In the genomic region with DNA sequence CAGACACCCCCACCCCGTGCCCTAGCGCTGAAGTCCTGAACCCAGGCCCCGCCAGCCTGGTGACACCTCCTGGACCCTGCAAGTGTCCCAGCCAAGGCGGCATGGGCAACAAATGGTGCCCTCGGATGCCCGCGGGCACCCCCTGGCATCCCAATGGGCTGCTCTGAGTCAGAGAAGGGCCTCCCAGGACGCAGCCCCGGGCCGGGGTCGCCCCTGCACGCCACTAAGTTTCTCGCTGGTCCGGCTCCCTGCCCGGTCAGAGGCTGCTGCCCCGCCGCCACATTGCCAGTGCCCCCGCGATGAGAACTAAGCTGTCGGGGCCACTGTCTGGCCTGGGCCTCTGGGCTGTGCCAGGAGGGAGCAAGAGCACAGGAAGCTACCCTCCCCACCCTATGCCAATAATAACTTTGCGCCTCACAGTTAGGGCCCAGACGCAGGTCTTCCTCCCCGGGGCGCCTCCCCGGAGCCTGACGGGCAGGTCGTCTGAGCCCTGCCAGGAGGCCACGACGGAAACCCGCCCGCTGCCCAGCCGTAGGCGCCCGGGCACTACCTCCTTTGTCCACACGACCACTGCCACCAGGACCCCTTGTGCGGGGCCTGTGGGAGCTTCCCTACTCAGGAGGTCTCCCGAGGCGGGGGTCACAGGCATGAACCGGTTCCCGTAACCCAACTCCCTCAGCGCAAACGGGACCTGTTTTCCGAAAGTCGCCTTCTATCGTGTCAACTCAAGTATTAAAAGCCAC, we compare ENCODE assay signal across 8 cellular contexts. TPM values are rescaled to one million over a fixed set of nuclear protein-coding genes. Genes with fewer than 3 reads are reported as not detected.
A peak's percentile ranks its signal among the peaks of the same experiment; 100 is the strongest.
DNase-seq lines count a peak whose midpoint lies in the region; ATAC-seq and TF ChIP-seq lines count a peak whose summit lies in the region.

No MANE protein-coding gene starts in this region.

- H3K36me3 ChIP-seq in A673 (ENCODE audit: insufficient read depth, low read length, poor library complexity, severe bottlenecking) (no peaks in the 10 kb centered on the region), HCT116 (ENCODE audit: control insufficient read depth in 1 of 2, insufficient read depth in 2 of 2, low read length in 2 of 2) (no peaks in the 10 kb centered on the region)

- TF ChIP-seq POLR2A in HCT116 (IDR thresholded peaks at IDR 0.05; ENCODE audit: borderline replicate concordance, extremely low read depth, insufficient read depth, insufficient read length), result no peak

- no peak for TF ChIP-seq RAD21 in HCT116 (IDR thresholded peaks at IDR 0.05; ENCODE audit: low read depth)

- H3K9ac ChIP-seq in HCT116 (ENCODE audit: low read length), result peak overlapping the region; percentile 89

- H3K79me2 ChIP-seq in HCT116 (ENCODE audit: insufficient read depth, low read length), result peaks cover 55% of the 10 kb centered on the region

- H3K4me3 ChIP-seq in A673 (ENCODE audit: low read depth, low read length, poor library complexity, severe bottlenecking) (peak overlapping the region; percentile 58), HCT116 (replicated peaks in 1 of 2; ENCODE audit: low read depth in 1 of 2, low read length in 2 of 2) (peak overlapping the region; percentile 58 to 94), foreskin fibroblast (ENCODE audit: low read depth in 1 of 2, low read length in 2 of 2) (peak overlapping the region; percentile 55), skeletal muscle cell (ENCODE audit: low read depth, low read length) (peak overlapping the region; percentile 58)

- peak overlapping the region; percentile 90 for H3K4me3 Mint-ChIP-seq in activated CD8-positive, alpha-beta T cell treated with anti-CD3 and anti-CD28 coated beads for 36 hours

- 0 out of 2 replicates have a peak, but pooled peaks have one; percentile 0 for ATAC-seq in HCT116
- ATAC-seq in activated CD8-positive, alpha-beta T cell treated with anti-CD3 and anti-CD28 coated beads for 36 hours, result peak; percentile 2
- no peak for ATAC-seq in HG03571 (IDR thresholded peaks at IDR 0.05; ENCODE audit: unreplicated experiment)
- ATAC-seq in HG03108 (IDR thresholded peaks at IDR 0.05; ENCODE audit: unreplicated experiment), result no peak

- no peak for TF ChIP-seq CTCF in A673 (conservative IDR thresholded peaks at IDR 0.05; ENCODE audit: low read depth, low read length)
- 0 out of 6 replicates have a peak, but pooled peaks of 1 of the 3 experiments have one; percentile 13 for TF ChIP-seq CTCF in HCT116 (IDR thresholded peaks at IDR 0.05 in 2 of 3, conservative IDR thresholded peaks at IDR 0.05 in 1 of 3; ENCODE audit: borderline replicate concordance in 1 of 3, insufficient read depth in 1 of 3, low read depth in 2 of 3, low read length in 2 of 3)
- TF ChIP-seq CTCF in activated CD8-positive, alpha-beta T cell treated with anti-CD3 and anti-CD28 coated beads for 36 hours (IDR thresholded peaks at IDR 0.05), result no peak
- no peak for TF ChIP-seq CTCF in foreskin fibroblast (IDR thresholded peaks at IDR 0.05; ENCODE audit: low read depth, low read length)

- H3K9me3 ChIP-seq in A673 (ENCODE audit: low read depth, low read length, poor library complexity, severe bottlenecking), result no peaks in the 10 kb centered on the region
- no peaks in the 10 kb centered on the region for H3K9me3 ChIP-seq in HCT116 (ENCODE audit: control insufficient read depth in 1 of 2, insufficient read depth in 1 of 2, low read depth in 1 of 2, low read length in 2 of 2)

- H3K4me1 ChIP-seq in A673 (ENCODE audit: insufficient read depth, low read length, poor library complexity, severe bottlenecking), result peaks cover 29% of the 10 kb centered on the region
- peaks cover 32 to 65% of the 10 kb centered on the region in 2 experiments for H3K4me1 ChIP-seq in HCT116 (ENCODE audit: control insufficient read depth in 1 of 2, insufficient read depth in 2 of 2, low read length in 2 of 2)

- RAD21 ChIA-PET in HCT116 (lab: Charles Lee; ENCODE audit: low non-redundant PET in 1 of 2, low total read pairs in 2 of 2, uncharacterized antibody in 2 of 2, unreplicated experiment in 2 of 2), result interaction anchor here in 1 of 2 experiments (0.6 kb wide), 1 partner anchor 57 kb away, joined by 3 read pairs; no protein-coding TSS in a partner anchor

- H3K27me3 ChIP-seq in A673 (replicated peaks; ENCODE audit: insufficient read depth, low read depth, low read length, poor library complexity) (peaks cover 15% of the 10 kb centered on the region), HCT116 (ENCODE audit: insufficient read depth, low read length) (no peaks in the 10 kb centered on the region)

- no peaks in the 10 kb centered on the region for H3K9me3 Mint-ChIP-seq in activated CD8-positive, alpha-beta T cell treated with anti-CD3 and anti-CD28 coated beads for 36 hours

- H3K4me2 ChIP-seq in HCT116 (ENCODE audit: low read length), result peak overlapping the region; percentile 100

- CTCF ChIA-PET in A673 (lab: Charles Lee) (no interaction called here), HCT116 (lab: Charles Lee) (interaction anchor here (1.1 kb wide), 1 partner anchor 17 kb away, joined by 3 read pairs; no protein-coding TSS in a partner anchor)
- CTCF ChIA-PET in activated CD8-positive, alpha-beta T cell treated with anti-CD3 and anti-CD28 coated beads for 36 hours (lab: Charles Lee), result interaction anchor here (1.2 to 1.5 kb wide), 2 partner anchors 106 to 116 kb away, joined by 3 to 4 read pairs; partner anchors contain the start of gene ZC3H18

- no peak overlapping the region for H2AFZ ChIP-seq in HCT116 (ENCODE audit: low read depth, low read length, poor library complexity, severe bottlenecking)

- peaks cover 35% of the 10 kb centered on the region for H3K4me1 Mint-ChIP-seq in activated CD8-positive, alpha-beta T cell treated with anti-CD3 and anti-CD28 coated beads for 36 hours (ENCODE audit: low read depth)

- no peaks in the 10 kb centered on the region for H3K27me3 Mint-ChIP-seq in activated CD8-positive, alpha-beta T cell treated with anti-CD3 and anti-CD28 coated beads for 36 hours

- H3K36me3 Mint-ChIP-seq in activated CD8-positive, alpha-beta T cell treated with anti-CD3 and anti-CD28 coated beads for 36 hours (ENCODE audit: low read depth), result peaks cover 3% of the 10 kb centered on the region

- no peak for DNase-seq in A673 (ENCODE audit: low spot score)
- no peak for DNase-seq in HCT116 (ENCODE audit: low read depth, low spot score)
- DNase-seq in activated CD8-positive, alpha-beta T cell treated with anti-CD3 and anti-CD28 coated beads for 36 hours, result peak; percentile 73
- no peak for DNase-seq in foreskin fibroblast
- DNase-seq in skeletal muscle cell (ENCODE audit: low read depth), result no peak
- no peak for DNase-seq in NCI-H2107 (lab: John Stamatoyannopoulos, UW)

- no peaks in the 10 kb centered on the region for H3K9me2 ChIP-seq in HCT116 (ENCODE audit: insufficient read depth)

- intact Hi-C loops in A673 (cut with micrococcal nuclease; ENCODE audit: unreplicated experiment), result no loop called here
- intact Hi-C loops in HCT116 (cut with micrococcal nuclease), result loop anchor here (5.0 to 10.0 kb wide), 4 partner anchors 73 to 680 kb away; partner anchors contain the start of genes CYBA and ZC3H18
- intact Hi-C loops in activated CD8-positive, alpha-beta T cell treated with anti-CD3 and anti-CD28 coated beads for 36 hours (cut with micrococcal nuclease), result loop anchor here (5.0 kb wide), 1 partner anchor 73 kb away; no protein-coding TSS in a partner anchor

- H3K27ac Mint-ChIP-seq in activated CD8-positive, alpha-beta T cell treated with anti-CD3 and anti-CD28 coated beads for 36 hours, result peak overlapping the region; percentile 94

- H3K27ac ChIP-seq in A673 (ENCODE audit: low read depth, low read length, poor library complexity, severe bottlenecking) (no peak overlapping the region), HCT116 (ENCODE audit: low read depth, low read length) (peak overlapping the region; percentile 91)

- BruUV-seq in A673 (replicated peaks; lab: Mats Ljungman, UMichigan) (no TSS peak), HCT116 (replicated peaks; lab: Mats Ljungman, UMichigan) (TSS peak; percentile 50)

- POLR2A ChIA-PET in A673 (lab: Charles Lee; ENCODE audit: low non-redundant PET), result no interaction called here
- POLR2A ChIA-PET in HCT116 (lab: Charles Lee), result interaction anchor here (1.3 kb wide), 1 partner anchor 10 kb away, joined by 3 read pairs; no protein-coding TSS in a partner anchor
- POLR2A ChIA-PET in activated CD8-positive, alpha-beta T cell treated with anti-CD3 and anti-CD28 coated beads for 36 hours (lab: Charles Lee), result interaction anchor here (0.6 to 1.7 kb wide), 10 partner anchors 10 to 389 kb away, joined by 3 to 5 read pairs (median 4); no protein-coding TSS in a partner anchor

- H4K20me1 ChIP-seq in HCT116 (ENCODE audit: insufficient read depth), result peaks cover 9% of the 10 kb centered on the region; the same call in 1 of the 2 replicates

TF ChIP-seq in HCT116, 20 proteins besides CTCF, POLR2A, EP300 and RAD21:
- TF ChIP-seq ELF1 (IDR thresholded peaks at IDR 0.05; ENCODE audit: borderline replicate concordance, low read depth), result no peak
- TF ChIP-seq POLR2AphosphoS5 (IDR thresholded peaks at IDR 0.05; ENCODE audit: low read depth, low read length), result peak; percentile 31; the same call in 1 of the 2 replicates

RNA-seq across cellular contexts. Expression of gene ZFPM1, which starts 1.4 kb away (rescaled TPM):
- total RNA-seq in A673 (2021) (5.6 and 6.7 TPM in 2 replicates), HCT116 (2021; ENCODE audit: unreplicated experiment) (14.6 TPM)
- polyA plus RNA-seq in HCT116 (2012), result 5.6 and 6.4 TPM in 2 replicates
- total RNA-seq in activated CD8-positive, alpha-beta T cell treated with anti-CD3 and anti-CD28 coated beads for 36 hours, result 10 to 100 TPM; 15.0 to 18.0 TPM

Comparison
In these comparisons a context has a peak if more than half of its experiments do, and no peak if none do; other contexts are left out.
1. ATAC-seq: peak in HCT116 (single experiment) and activated CD8-positive, alpha-beta T cell treated with anti-CD3 and anti-CD28 coated beads for 36 hours (single experiment); none in HG03571 (single experiment) and HG03108 (single experiment).
2. Peak in every context shown above with its lines, with median percentiles within 50 percentile points of each other: H3K4me3 ChIP-seq.